ENCODE assay signal across 8 cellular contexts in the genomic region with DNA sequence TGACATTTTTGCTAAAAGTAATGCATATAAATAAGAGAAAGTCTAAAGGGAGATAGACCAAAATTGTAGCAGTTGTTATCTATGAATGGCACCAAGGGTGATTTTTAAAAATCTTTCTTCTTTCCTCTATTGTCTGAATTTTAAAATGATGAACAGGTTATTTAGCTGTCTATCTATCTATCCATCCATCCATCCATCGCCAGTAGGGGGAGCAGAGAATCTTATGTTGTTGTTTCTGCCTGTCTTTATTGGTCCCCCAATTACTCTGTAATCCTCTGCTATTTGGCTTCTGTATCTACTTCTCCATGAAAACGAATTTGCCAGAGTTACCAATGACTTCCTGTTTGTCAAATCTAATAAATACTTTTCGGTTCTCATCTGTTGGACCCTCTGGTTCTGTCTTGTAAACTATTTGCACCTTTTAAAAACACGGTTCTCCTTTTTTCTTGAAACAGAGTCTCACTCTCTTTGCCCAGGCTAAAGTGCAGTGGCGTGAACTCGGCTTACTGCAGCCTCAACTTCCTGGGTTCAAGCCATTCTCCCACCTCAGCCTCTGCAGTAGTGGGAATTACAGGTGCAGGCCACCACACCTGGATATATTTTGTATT.
DNase-seq lines count a peak whose midpoint lies in the region; ATAC-seq, FAIRE-seq and TF ChIP-seq lines count a peak whose summit lies in the region.

No MANE protein-coding gene starts in this region.

- ATAC-seq in HG03342 (IDR thresholded peaks at IDR 0.05; ENCODE audit: unreplicated experiment) = peak; percentile 74
- ATAC-seq in GM19023 (IDR thresholded peaks at IDR 0.05; ENCODE audit: unreplicated experiment) = no peak

- H3K4me3 ChIP-seq in cardiac fibroblast (replicated peaks in 1 of 2; ENCODE audit: low read depth in 2 of 2, low read length in 2 of 2) (no peak overlapping the region), liver (ENCODE audit: low read depth in 1 of 3, low read length in 3 of 3) (no peak overlapping the region)

- DNase-seq in NCI-H748 treated with DMSO at 0.1 percent for 48 hours (lab: John Stamatoyannopoulos, UW) = peak; percentile 60
- DNase-seq in cardiac fibroblast (ENCODE audit: low read depth in 2 of 2) = peak; percentile 75 to 78
- no peak for DNase-seq in stimulated activated CD4-positive, alpha-beta T cell treated with anti-CD3 and anti-CD28 coated beads, Interleukin-12 subunit alpha, Interleukin-12 subunit beta, amount 100 ng/mL, for 4 hours

- H3K36me3 ChIP-seq in liver (ENCODE audit: control insufficient read depth in 4 of 4, insufficient read depth in 3 of 4, low read depth in 1 of 4, low read length in 3 of 4) = no peaks in the 10 kb centered on the region

- 41% methylated on average over 6 of the region's 6 CpGs for WGBS in liver

- H3K9ac ChIP-seq in liver (ENCODE audit: low read depth in 1 of 2, low read length in 2 of 2) = no peak overlapping the region

- no peaks in the 10 kb centered on the region for H3K9me3 ChIP-seq in liver (ENCODE audit: control insufficient read depth in 4 of 4, low read length in 3 of 4)

- no peak overlapping the region for H3K27ac ChIP-seq in liver (ENCODE audit: low read depth in 1 of 2, low read length in 2 of 2)

- peaks cover 0 to 4% (median 0%) of the 10 kb centered on the region in 4 donors for H3K27me3 ChIP-seq in liver (ENCODE audit: control insufficient read depth in 4 of 4, insufficient read depth in 4 of 4, low read length in 3 of 4)

- peak; percentile 70 to 75 for TF ChIP-seq RAD21 in liver (IDR thresholded peaks at IDR 0.05)

- H3K4me1 ChIP-seq in liver (ENCODE audit: control insufficient read depth in 4 of 4, insufficient read depth in 4 of 4, low read length in 3 of 4) = no peaks in the 10 kb centered on the region

- peak; percentile 88 for FAIRE-seq in A204.1 (lab: Jason Lieb, UNC)

- TF ChIP-seq CTCF in GM12873 (IDR thresholded peaks at IDR 0.05; ENCODE audit: insufficient read depth, low read depth, low read length, missing control alignments) (peak; percentile 73), cardiac fibroblast (IDR thresholded peaks at IDR 0.05; ENCODE audit: low read depth, low read length) (peak; percentile 74), liver (IDR thresholded peaks at IDR 0.05; ENCODE audit: low read depth, low read length, missing input control) (peak; percentile 44)

TF ChIP-seq in liver, 16 proteins besides CTCF, POLR2A, EP300 and RAD21:
- TF ChIP-seq FOXA1 (IDR thresholded peaks at IDR 0.05) = no peak
- no peak for TF ChIP-seq EGR1 (IDR thresholded peaks at IDR 0.05; ENCODE audit: low read depth in 2 of 2)
- TF ChIP-seq NR2F2 (IDR thresholded peaks at IDR 0.05) = no peak
- TF ChIP-seq YY1 (IDR thresholded peaks at IDR 0.05) = no peak
- no peak for TF ChIP-seq GABPA (IDR thresholded peaks at IDR 0.05 in 1 of 2, conservative IDR thresholded peaks at IDR 0.05 in 1 of 2)
- TF ChIP-seq, protein P1, sequence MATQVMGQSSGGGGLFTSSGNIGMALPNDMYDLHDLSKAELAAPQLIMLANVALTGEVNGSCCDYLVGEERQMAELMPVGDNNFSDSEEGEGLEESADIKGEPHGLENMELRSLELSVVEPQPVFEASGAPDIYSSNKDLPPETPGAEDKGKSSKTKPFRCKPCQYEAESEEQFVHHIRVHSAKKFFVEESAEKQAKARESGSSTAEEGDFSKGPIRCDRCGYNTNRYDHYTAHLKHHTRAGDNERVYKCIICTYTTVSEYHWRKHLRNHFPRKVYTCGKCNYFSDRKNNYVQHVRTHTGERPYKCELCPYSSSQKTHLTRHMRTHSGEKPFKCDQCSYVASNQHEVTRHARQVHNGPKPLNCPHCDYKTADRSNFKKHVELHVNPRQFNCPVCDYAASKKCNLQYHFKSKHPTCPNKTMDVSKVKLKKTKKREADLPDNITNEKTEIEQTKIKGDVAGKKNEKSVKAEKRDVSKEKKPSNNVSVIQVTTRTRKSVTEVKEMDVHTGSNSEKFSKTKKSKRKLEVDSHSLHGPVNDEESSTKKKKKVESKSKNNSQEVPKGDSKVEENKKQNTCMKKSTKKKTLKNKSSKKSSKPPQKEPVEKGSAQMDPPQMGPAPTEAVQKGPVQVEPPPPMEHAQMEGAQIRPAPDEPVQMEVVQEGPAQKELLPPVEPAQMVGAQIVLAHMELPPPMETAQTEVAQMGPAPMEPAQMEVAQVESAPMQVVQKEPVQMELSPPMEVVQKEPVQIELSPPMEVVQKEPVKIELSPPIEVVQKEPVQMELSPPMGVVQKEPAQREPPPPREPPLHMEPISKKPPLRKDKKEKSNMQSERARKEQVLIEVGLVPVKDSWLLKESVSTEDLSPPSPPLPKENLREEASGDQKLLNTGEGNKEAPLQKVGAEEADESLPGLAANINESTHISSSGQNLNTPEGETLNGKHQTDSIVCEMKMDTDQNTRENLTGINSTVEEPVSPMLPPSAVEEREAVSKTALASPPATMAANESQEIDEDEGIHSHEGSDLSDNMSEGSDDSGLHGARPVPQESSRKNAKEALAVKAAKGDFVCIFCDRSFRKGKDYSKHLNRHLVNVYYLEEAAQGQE (IDR thresholded peaks at IDR 0.05) = no peak
- TF ChIP-seq HNF4A (conservative IDR thresholded peaks at IDR 0.05) = no peak
- TF ChIP-seq, protein P2, sequence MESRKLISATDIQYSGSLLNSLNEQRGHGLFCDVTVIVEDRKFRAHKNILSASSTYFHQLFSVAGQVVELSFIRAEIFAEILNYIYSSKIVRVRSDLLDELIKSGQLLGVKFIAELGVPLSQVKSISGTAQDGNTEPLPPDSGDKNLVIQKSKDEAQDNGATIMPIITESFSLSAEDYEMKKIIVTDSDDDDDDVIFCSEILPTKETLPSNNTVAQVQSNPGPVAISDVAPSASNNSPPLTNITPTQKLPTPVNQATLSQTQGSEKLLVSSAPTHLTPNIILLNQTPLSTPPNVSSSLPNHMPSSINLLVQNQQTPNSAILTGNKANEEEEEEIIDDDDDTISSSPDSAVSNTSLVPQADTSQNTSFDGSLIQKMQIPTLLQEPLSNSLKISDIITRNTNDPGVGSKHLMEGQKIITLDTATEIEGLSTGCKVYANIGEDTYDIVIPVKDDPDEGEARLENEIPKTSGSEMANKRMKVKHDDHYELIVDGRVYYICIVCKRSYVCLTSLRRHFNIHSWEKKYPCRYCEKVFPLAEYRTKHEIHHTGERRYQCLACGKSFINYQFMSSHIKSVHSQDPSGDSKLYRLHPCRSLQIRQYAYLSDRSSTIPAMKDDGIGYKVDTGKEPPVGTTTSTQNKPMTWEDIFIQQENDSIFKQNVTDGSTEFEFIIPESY (IDR thresholded peaks at IDR 0.05) = no peak
- TF ChIP-seq, protein P3, sequence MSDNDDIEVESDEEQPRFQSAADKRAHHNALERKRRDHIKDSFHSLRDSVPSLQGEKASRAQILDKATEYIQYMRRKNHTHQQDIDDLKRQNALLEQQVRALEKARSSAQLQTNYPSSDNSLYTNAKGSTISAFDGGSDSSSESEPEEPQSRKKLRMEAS (IDR thresholded peaks at IDR 0.05) = no peak
- no peak for TF ChIP-seq FOXA2 (IDR thresholded peaks at IDR 0.05)
- TF ChIP-seq JUND (IDR thresholded peaks at IDR 0.05) = no peak
- TF ChIP-seq SP1 (IDR thresholded peaks at IDR 0.05) = no peak
- no peak for TF ChIP-seq RXRA (IDR thresholded peaks at IDR 0.05)
- TF ChIP-seq TAF1 (conservative IDR thresholded peaks at IDR 0.05) = no peak
- TF ChIP-seq HNF4G (IDR thresholded peaks at IDR 0.05) = no peak
- TF ChIP-seq, protein P4, sequence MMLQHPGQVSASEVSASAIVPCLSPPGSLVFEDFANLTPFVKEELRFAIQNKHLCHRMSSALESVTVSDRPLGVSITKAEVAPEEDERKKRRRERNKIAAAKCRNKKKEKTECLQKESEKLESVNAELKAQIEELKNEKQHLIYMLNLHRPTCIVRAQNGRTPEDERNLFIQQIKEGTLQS (IDR thresholded peaks at IDR 0.05) = no peak
TF ChIP-seq in liver: peak in this region for 0.
